Comparison of ENCODE assay signal across 13 cellular contexts in genomic region chr3:16515885-16516420, GRCh38. TPM values are rescaled to one million over a fixed set of nuclear protein-coding genes. Genes with fewer than 3 reads are reported as not detected.
A peak's percentile ranks its signal among the peaks of the same experiment; 100 is the strongest.
DNase-seq lines count a peak whose midpoint lies in the region; ATAC-seq, FAIRE-seq and TF ChIP-seq lines count a peak whose summit lies in the region.
"Had no signal": no experiment of that assay in that cellular context is flagged by ENCODE, and none has a peak within 500 bp of the region (broad histone marks: within the 10 kb centered on the region; RNA-seq: fewer than 3 reads in every experiment).

No MANE protein-coding gene starts in this region.

- FAIRE-seq in H1 (lab: Jason Lieb, UNC), result no peak
- FAIRE-seq: pancreas had no signal

- no peak overlapping the region for H3K56ac ChIP-seq in H1 (replicated peaks; ENCODE audit: insufficient read length, low read depth, low read length)

- H2BK20ac ChIP-seq in H1 (ENCODE audit: low read length), result no peak overlapping the region

- no peak overlapping the region for H2BK5ac ChIP-seq in H1 (ENCODE audit: low read depth, low read length)

- CTCF ChIA-PET in H1 (lab: Charles Lee; ENCODE audit: partially characterized antibody), result interaction anchor here (0.6 to 4.2 kb wide), 30 partner anchors 9 to 1778 kb away, joined by 3 to 28 read pairs (median 5); no protein-coding TSS in a partner anchor

- POLR2A ChIA-PET in H1 (lab: Charles Lee; ENCODE audit: partially characterized antibody), result interaction anchor here (0.6 to 1.6 kb wide), 4 partner anchors 10 to 257 kb away, joined by 3 to 4 read pairs (median 3); no protein-coding TSS in a partner anchor

- H3K14ac ChIP-seq in H1 (ENCODE audit: insufficient read length), result no peak overlapping the region

- no peaks in the 10 kb centered on the region for H3K36me3 ChIP-seq in left ventricle myocardium inferior
- no peaks in the 10 kb centered on the region for H3K36me3 ChIP-seq in H1 (ENCODE audit: control insufficient read depth in 2 of 4, insufficient read depth in 4 of 4, low read length in 3 of 4)
- no peaks in the 10 kb centered on the region for H3K36me3 ChIP-seq in testis (ENCODE audit: low read depth, missing control alignments)
- H3K36me3 ChIP-seq: MG63, pancreas had no signal

- peaks cover 10% of the 10 kb centered on the region; the same call in 1 of the 2 replicates for H3K23me2 ChIP-seq in H1 (ENCODE audit: low read depth, low read length)

- no peak overlapping the region for H3K4ac ChIP-seq in H1 (replicated peaks; ENCODE audit: insufficient read length, low read depth, low read length)

- no peak for ATAC-seq in Right ventricle myocardium superior (ENCODE audit: poor library complexity)
- ATAC-seq in HG02678 (IDR thresholded peaks at IDR 0.05; ENCODE audit: unreplicated experiment), result no peak
- ATAC-seq in GM21717 (IDR thresholded peaks at IDR 0.05; ENCODE audit: unreplicated experiment), result no peak
- ATAC-seq: left lobe of liver, pancreas had no signal

- H3K4me1 ChIP-seq in left ventricle myocardium inferior, result peaks cover 71% of the 10 kb centered on the region
- peaks cover 4 to 18% (median 6%) of the 10 kb centered on the region in 4 experiments for H3K4me1 ChIP-seq in H1 (replicated peaks in 1 of 4; ENCODE audit: control insufficient read depth in 3 of 4, insufficient read depth in 4 of 4, low read length in 3 of 4)
- peaks cover 6% of the 10 kb centered on the region for H3K4me1 ChIP-seq in testis
- H3K4me1 ChIP-seq: pancreas had no signal

- no peak overlapping the region for H2BK12ac ChIP-seq in H1 (ENCODE audit: low read depth, low read length)

- H2AK5ac ChIP-seq in H1 (ENCODE audit: low read depth, low read length), result 0 out of 2 replicates have a peak overlapping the region, but pooled peaks have one; percentile 9

- H4K91ac ChIP-seq in H1 (replicated peaks; ENCODE audit: insufficient read length, low read length), result no peak overlapping the region

- no peaks in the 10 kb centered on the region for H4K20me1 ChIP-seq in H1 (replicated peaks in 1 of 2; ENCODE audit: control insufficient read depth in 1 of 2, insufficient read depth in 2 of 2, low read length in 2 of 2)

- no peak overlapping the region for H4K5ac ChIP-seq in H1 (ENCODE audit: insufficient read length, low read depth, low read length)

- H3K79me1 ChIP-seq in H1 (ENCODE audit: low read depth, low read length), result no peaks in the 10 kb centered on the region

- WGBS in H1 (ENCODE audit: extremely low coverage in 1 of 2, insufficient coverage in 1 of 2, insufficient read length in 1 of 2, insufficient replicate concordance in 2 of 2, low coverage in 1 of 2, low lambda C conversion rate in 2 of 2, missing lambda C conversion rate in 1 of 2), 2 experiments, result 77% methylated on average over 11 of the region's 11 CpGs; no CpG with 5 or more reads in 1 of the 2 experiments
- 65 to 74% methylated on average over 11 of the region's 11 CpGs for WGBS in testis, 2 donors

- intact Hi-C loops in left ventricle myocardium inferior (cut with micrococcal nuclease), result loop anchor here (5.0 to 10.0 kb wide), 2 partner anchors 141 to 224 kb away; no protein-coding TSS in a partner anchor
- intact Hi-C loops in Right ventricle myocardium superior (cut with DNase I), result loop anchor here (10.0 kb wide), 2 partner anchors 141 to 221 kb away; no protein-coding TSS in a partner anchor
- intact Hi-C loops in testis (cut with DNase I; ENCODE audit: low total_unique reads), result no loop called here

- H3K9ac ChIP-seq in H1 (replicated peaks in 1 of 4; ENCODE audit: extremely low read depth in 1 of 4, low read depth in 3 of 4, low read length in 3 of 4), result no peak overlapping the region

- peak overlapping the region; percentile 8 for H3K4me3 ChIP-seq in left ventricle myocardium inferior
- H3K4me3 ChIP-seq in H1 (ENCODE audit: extremely low read depth in 1 of 4, insufficient read depth in 2 of 4, low read depth in 3 of 4, low read length in 4 of 4), result no peak overlapping the region
- no peak overlapping the region for H3K4me3 ChIP-seq in testis
- H3K4me3 ChIP-seq: MG63, pancreas had no signal

- TF ChIP-seq POLR2A in H1 (IDR thresholded peaks at IDR 0.05; ENCODE audit: control extremely low read depth in 1 of 2, low read depth in 2 of 2, low read length in 2 of 2) (no peak), testis (IDR thresholded peaks at IDR 0.05) (no peak)

- no peak for TF ChIP-seq EP300 in H1 (IDR thresholded peaks at IDR 0.05; ENCODE audit: borderline replicate concordance in 1 of 2, low read depth in 2 of 2, low read length in 2 of 2)

- H3K27ac ChIP-seq in left ventricle myocardium inferior (replicated peaks) (peak overlapping the region; percentile 78), H1 (ENCODE audit: low read depth, low read length) (no peak overlapping the region), testis (no peak overlapping the region)
- H3K27ac ChIP-seq: pancreas had no signal

- no peaks in the 10 kb centered on the region for H3K79me2 ChIP-seq in H1 (ENCODE audit: control insufficient read depth in 1 of 2, insufficient read depth in 2 of 2, low read length in 2 of 2)

- H3K4me2 ChIP-seq in H1 (ENCODE audit: insufficient read depth in 1 of 2, low read depth in 2 of 2, low read length in 2 of 2), result no peak overlapping the region

- DNase-seq in left ventricle myocardium inferior (no peak), Right ventricle myocardium superior (no peak), NCI-H146 treated with DMSO at 0.1 percent for 48 hours (lab: John Stamatoyannopoulos, UW; ENCODE audit: unreplicated experiment) (peak; percentile 70), H1 (ENCODE audit: low read depth in 1 of 2, low spot score in 2 of 2) (no peak), Ammon's horn (ENCODE audit: low spot score) (no peak), testis (no peak)
- DNase-seq: GOT3, MG63, NCI-H526, pancreas had no signal

- TF ChIP-seq RAD21 in H1 (IDR thresholded peaks at IDR 0.05 in 1 of 2, conservative IDR thresholded peaks at IDR 0.05 in 1 of 2; ENCODE audit: low read depth in 2 of 2, low read length in 2 of 2), result no peak

- no peak overlapping the region for H3K18ac ChIP-seq in H1 (ENCODE audit: extremely low read depth, low read length)

- TF ChIP-seq CTCF in left ventricle myocardium inferior (IDR thresholded peaks at IDR 0.05; ENCODE audit: borderline replicate concordance) (no peak), H1 (IDR thresholded peaks at IDR 0.05; ENCODE audit: control extremely low read depth in 1 of 3, insufficient read depth in 1 of 3, low read depth in 1 of 3, low read length in 3 of 3) (no peak), testis (IDR thresholded peaks at IDR 0.05) (no peak)

- no peaks in the 10 kb centered on the region for H3K27me3 ChIP-seq in left ventricle myocardium inferior (ENCODE audit: low read depth)
- peaks cover 15 to 33% (median 31%) of the 10 kb centered on the region in 4 experiments for H3K27me3 ChIP-seq in H1 (replicated peaks in 1 of 4; ENCODE audit: control insufficient read depth in 3 of 4, extremely low read depth in 1 of 4, insufficient read depth in 3 of 4, low read length in 3 of 4)
- H3K27me3 ChIP-seq in testis, result no peaks in the 10 kb centered on the region
- H3K27me3 ChIP-seq: MG63 had no signal

- no peak overlapping the region for H4K8ac ChIP-seq in H1 (ENCODE audit: extremely low read depth, insufficient read depth, low read length)

- no peak overlapping the region for H2AFZ ChIP-seq in H1 (ENCODE audit: low read length)

- H3K23ac ChIP-seq in H1 (ENCODE audit: insufficient read length), result no peak overlapping the region

- H2BK15ac ChIP-seq in H1 (ENCODE audit: low read length), result peak overlapping the region; percentile 47; the same call in 1 of the 2 replicates

- H2BK120ac ChIP-seq in H1 (replicated peaks; ENCODE audit: low read depth, low read length), result no peak overlapping the region

- H3K9me3 ChIP-seq in left ventricle myocardium inferior (replicated peaks) (no peaks in the 10 kb centered on the region), H1 (ENCODE audit: insufficient read depth in 2 of 2, low read depth in 1 of 2, low read length in 1 of 2) (no peaks in the 10 kb centered on the region), testis (no peaks in the 10 kb centered on the region)
- H3K9me3 ChIP-seq: MG63, pancreas had no signal

TF ChIP-seq in H1, 55 proteins besides CTCF, POLR2A, EP300 and RAD21 (continues in another document):
- TF ChIP-seq KDM1A (IDR thresholded peaks at IDR 0.05; ENCODE audit: borderline replicate concordance, low read length), result no peak

RNA-seq across cellular contexts. Expression of gene RFTN1, which starts 2.5 kb away (rescaled TPM):
- 22.9 TPM for total RNA-seq in left ventricle myocardium inferior
- 25.8 TPM for total RNA-seq in Right ventricle myocardium superior
- total RNA-seq in H1 (2021; fragmentation: NEBNext Ultra II Directional; extraction: Animal tissue kit (Norgen Biotek cat#: 25700)), result 4.9 and 6.7 TPM in 2 replicates
- 4.6 and 7.5 TPM in 2 replicates for polyA plus RNA-seq in H1 (2011; rRNA removed)
- polyA plus RNA-seq in H1 (2011; cell fraction: cytosol; rRNA removed), result 5.5 TPM
- 6.8 TPM for polyA plus RNA-seq in H1 (2011; cell fraction: nucleus; rRNA removed)
- 3.2 to 4.3 TPM (median 4.0 TPM) in 4 replicates for polyA plus RNA-seq in H1 (2012, experiment 1 of 2)
- 2.0 TPM for polyA plus RNA-seq in H1 (2012, experiment 2 of 2)
- 5.8 TPM for polyA plus RNA-seq in H1 (2013, experiment 1 of 2)
- polyA plus RNA-seq in H1 (2013, experiment 2 of 2), result 4.9 TPM
- 4.3 and 4.7 TPM in 2 replicates for polyA minus RNA-seq in H1 (2011; rRNA and poly(A)+ RNA removed)
- 3.1 TPM for polyA minus RNA-seq in H1 (2011; cell fraction: cytosol; rRNA and poly(A)+ RNA removed)
- polyA minus RNA-seq in H1 (2011; cell fraction: nucleus; rRNA and poly(A)+ RNA removed), result 5.8 TPM
- 10 to 100 TPM; 20.8 to 25.7 TPM for total RNA-seq in testis
- polyA plus RNA-seq in testis (ENCODE audit: insufficient read depth, low read depth, low replicate concordance), result 22.2 TPM
